Comparison of ENCODE assay signal across 23 cellular contexts in the genomic region with DNA sequence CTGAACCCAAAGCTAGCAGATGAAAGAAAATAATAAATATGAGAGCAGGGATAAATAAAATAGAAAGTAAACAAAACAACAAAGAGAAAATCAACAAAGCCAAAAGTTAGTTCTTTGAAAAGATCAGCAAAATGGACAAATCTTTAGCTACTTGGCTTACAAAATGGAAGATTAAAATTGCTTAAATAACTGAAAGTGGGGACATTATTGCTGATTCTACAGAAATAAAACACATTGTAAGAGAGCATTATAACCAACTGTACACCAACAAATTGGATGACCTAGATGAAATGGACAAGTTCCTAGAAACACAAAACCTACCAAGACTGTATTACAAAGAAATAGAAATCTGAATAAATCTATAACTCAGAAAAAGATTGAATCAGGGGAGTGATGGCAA.
DNase-seq lines count a peak whose midpoint lies in the region; ATAC-seq, FAIRE-seq and TF ChIP-seq lines count a peak whose summit lies in the region.
"Had no signal": no experiment of that assay in that cellular context is flagged by ENCODE, and none has a peak within 500 bp of the region (broad histone marks: within the 10 kb centered on the region; RNA-seq: fewer than 3 reads in every experiment).

No MANE protein-coding gene starts in this region.

- no peaks in the 10 kb centered on the region for H3K79me2 ChIP-seq in HepG2 (ENCODE audit: insufficient read depth, low read length)
- H3K79me2 ChIP-seq in K562 (ENCODE audit: control insufficient read depth, insufficient read depth, low read length): no peaks in the 10 kb centered on the region
- H3K79me2 ChIP-seq in neural progenitor cell (ENCODE audit: low read depth): no peaks in the 10 kb centered on the region

- H3K4me1 ChIP-seq in HepG2 (ENCODE audit: insufficient read depth, low read length) (no peaks in the 10 kb centered on the region), right lobe of liver (no peaks in the 10 kb centered on the region), K562 (replicated peaks in 1 of 2; ENCODE audit: control insufficient read depth in 2 of 2, insufficient read depth in 2 of 2, low read length in 2 of 2) (no peaks in the 10 kb centered on the region), neural progenitor cell (no peaks in the 10 kb centered on the region)
- H3K4me1 ChIP-seq: BE2C, BLaER1 had no signal

- H3K27ac Mint-ChIP-seq in neural progenitor cell: no peak overlapping the region
- H3K27ac Mint-ChIP-seq: CD14-positive monocyte; CD4-positive, alpha-beta memory T cell; CD4-positive, CD25-positive, alpha-beta regulatory T cell; CD8-positive, alpha-beta memory T cell had no signal

- BruUV-seq in HepG2 (replicated peaks; lab: Mats Ljungman, UMichigan) (no TSS peak), K562 (replicated peaks; lab: Mats Ljungman, UMichigan) (no TSS peak)

- H4K20me1 ChIP-seq in HepG2 (ENCODE audit: insufficient read depth, low read length) (no peaks in the 10 kb centered on the region), K562 (replicated peaks; ENCODE audit: control insufficient read depth, insufficient read depth, low read length) (no peaks in the 10 kb centered on the region), neural progenitor cell (ENCODE audit: low read depth) (no peaks in the 10 kb centered on the region)
- H4K20me1 ChIP-seq: BLaER1 had no signal

- DNase-seq in HepG2 (ENCODE audit: low spot score) (no peak), right lobe of liver (no peak), K562 (ENCODE audit: extremely low read depth in 1 of 4, low spot score in 3 of 4) (no peak), neural progenitor cell (ENCODE audit: low spot score) (no peak), DMS53 (lab: John Stamatoyannopoulos, UW) (no peak)
- DNase-seq: ACHN; BE2C; C1 segment of cervical spinal cord; CD4-positive, alpha-beta memory T cell; CD4-positive, CD25-positive, alpha-beta regulatory T cell; CD8-positive, alpha-beta memory T cell; COR-L47; DMS 273 treated with DMSO at 0.1 percent for 48 hours; DMS153; DMS79 treated with DMSO at 0.1 percent for 48 hours; GF-D8 had no signal

- H3K4me3 ChIP-seq in HepG2 (replicated peaks in 1 of 3; ENCODE audit: insufficient read depth in 1 of 3, low read depth in 2 of 3, low read length in 3 of 3) (no peak overlapping the region), right lobe of liver (no peak overlapping the region), K562 (no peak overlapping the region), neural progenitor cell (no peak overlapping the region)
- H3K4me3 ChIP-seq: BLaER1 had no signal

- no peaks in the 10 kb centered on the region for H3K4me1 Mint-ChIP-seq in neural progenitor cell
- H3K4me1 Mint-ChIP-seq: CD14-positive monocyte; CD4-positive, alpha-beta memory T cell; CD4-positive, CD25-positive, alpha-beta regulatory T cell; CD8-positive, alpha-beta memory T cell had no signal

- peaks cover 7% of the 10 kb centered on the region for H3K9me3 Mint-ChIP-seq in neural progenitor cell

- H3K36me3 Mint-ChIP-seq in neural progenitor cell: peaks cover 2% of the 10 kb centered on the region
- H3K36me3 Mint-ChIP-seq: CD14-positive monocyte; CD4-positive, alpha-beta memory T cell; CD4-positive, CD25-positive, alpha-beta regulatory T cell; CD8-positive, alpha-beta memory T cell had no signal

- no peak for FAIRE-seq in HepG2 (lab: Jason Lieb, UNC)
- no peak for FAIRE-seq in K562 (lab: Jason Lieb, UNC)
- FAIRE-seq: G401.6, GM12891, GM19239 had no signal

- TF ChIP-seq POLR2A in HepG2 (IDR thresholded peaks at IDR 0.05; ENCODE audit: insufficient read depth in 1 of 2, low read depth in 2 of 2, low read length in 2 of 2) (no peak), right lobe of liver (IDR thresholded peaks at IDR 0.05) (no peak), K562 (conservative IDR thresholded peaks at IDR 0.05) (no peak)

- TF ChIP-seq RAD21 in HepG2 (CRISPR knock-in tag; IDR thresholded peaks at IDR 0.05) (no peak), K562 (CRISPR knock-in tag; conservative IDR thresholded peaks at IDR 0.05 in 1 of 2, IDR thresholded peaks at IDR 0.05 in 1 of 2) (no peak)

- H3K4me2 ChIP-seq in HepG2 (ENCODE audit: low read depth, low read length) (no peak overlapping the region), K562 (ENCODE audit: insufficient read depth, low read length) (no peak overlapping the region), neural progenitor cell (no peak overlapping the region)
- H3K4me2 ChIP-seq: BLaER1 had no signal

- TF ChIP-seq CTCF in HepG2 (CRISPR knock-in tag; IDR thresholded peaks at IDR 0.05) (no peak), right lobe of liver (IDR thresholded peaks at IDR 0.05) (no peak), K562 (IDR thresholded peaks at IDR 0.05 in 2 of 3, conservative IDR thresholded peaks at IDR 0.05 in 1 of 3; ENCODE audit: insufficient read depth in 2 of 3, low read depth in 1 of 3, low read length in 3 of 3) (no peak), neural progenitor cell (IDR thresholded peaks at IDR 0.05) (no peak)

- no peaks in the 10 kb centered on the region for H3K36me3 ChIP-seq in HepG2 (replicated peaks in 1 of 2; ENCODE audit: control insufficient read depth in 1 of 2, insufficient read depth in 2 of 2, low read length in 2 of 2)
- H3K36me3 ChIP-seq in right lobe of liver: no peaks in the 10 kb centered on the region
- H3K36me3 ChIP-seq in K562 (ENCODE audit: control insufficient read depth, insufficient read depth, low read length): no peaks in the 10 kb centered on the region
- H3K36me3 ChIP-seq in neural progenitor cell: no peaks in the 10 kb centered on the region
- H3K36me3 ChIP-seq: BE2C, BLaER1 had no signal

- intact Hi-C loops in HepG2 (cut with micrococcal nuclease; ENCODE audit: unreplicated experiment) (no loop called here), right lobe of liver (cut with DNase I) (no loop called here), K562 (cut with micrococcal nuclease) (no loop called here)

- no peaks in the 10 kb centered on the region for H3K9me1 ChIP-seq in K562 (ENCODE audit: control insufficient read depth, insufficient read depth, low read length)

- no peak overlapping the region for H3K4me3 Mint-ChIP-seq in neural progenitor cell
- H3K4me3 Mint-ChIP-seq: CD14-positive monocyte; CD4-positive, alpha-beta memory T cell; CD4-positive, CD25-positive, alpha-beta regulatory T cell; CD8-positive, alpha-beta memory T cell had no signal

- TF ChIP-seq EP300 in HepG2 (IDR thresholded peaks at IDR 0.05; ENCODE audit: low read depth in 2 of 2, low read length in 2 of 2) (no peak), HepG2 (CRISPR knock-in tag; IDR thresholded peaks at IDR 0.05; ENCODE audit: borderline replicate concordance) (no peak), K562 (IDR thresholded peaks at IDR 0.05; ENCODE audit: low read length) (no peak)

- no peaks in the 10 kb centered on the region for H3F3A ChIP-seq in neural progenitor cell (ENCODE audit: low read depth)

- H3K9me3 ChIP-seq in HepG2 (ENCODE audit: low read length) (no peaks in the 10 kb centered on the region), right lobe of liver (no peaks in the 10 kb centered on the region), K562 (replicated peaks; ENCODE audit: control insufficient read depth, insufficient read depth, low read depth, low read length) (no peaks in the 10 kb centered on the region), neural progenitor cell (ENCODE audit: low read depth) (no peaks in the 10 kb centered on the region)
- H3K9me3 ChIP-seq: BE2C, BLaER1 had no signal

- in situ Hi-C loops in HepG2 (cut with HindIII; ENCODE audit: extremely low pct_ligation_motif_present, low pct_unique_long_range_greater_than_20kb) (no loop called here), K562 (cut with MboI) (no loop called here)

- ATAC-seq in HepG2 (no peak), right lobe of liver (no peak), K562 (no peak), HG02840 (IDR thresholded peaks at IDR 0.05; ENCODE audit: low FRiP score, unreplicated experiment) (no peak)

- H3K27ac ChIP-seq in HepG2 (ENCODE audit: extremely low read length, insufficient read depth, low read length) (no peak overlapping the region), right lobe of liver (no peak overlapping the region), K562 (ENCODE audit: extremely low read depth, low read depth, low read length) (no peak overlapping the region), neural progenitor cell (no peak overlapping the region)
- H3K27ac ChIP-seq: 22Rv1, BLaER1 had no signal

- peaks cover 3% of the 10 kb centered on the region for H3K27me3 Mint-ChIP-seq in neural progenitor cell (ENCODE audit: insufficient read depth, low read depth)
- H3K27me3 Mint-ChIP-seq: CD4-positive, alpha-beta memory T cell; CD4-positive, CD25-positive, alpha-beta regulatory T cell had no signal

- POLR2A ChIA-PET in HepG2 (lab: Yijun Ruan, JAX): no interaction called here
- POLR2A ChIA-PET in K562 (lab: Yijun Ruan, JAX): no interaction called here

- H3K9ac ChIP-seq in HepG2 (ENCODE audit: insufficient read depth, low read depth, low read length) (no peak overlapping the region), K562 (ENCODE audit: insufficient read depth in 1 of 2, low read depth in 2 of 2, low read length in 2 of 2) (no peak overlapping the region), neural progenitor cell (no peak overlapping the region)
- H3K9ac ChIP-seq: BLaER1 had no signal

- CTCF ChIA-PET in HepG2 (lab: Yijun Ruan, JAX; ENCODE audit: low intra/inter-chr PET ratio, low total read pairs): no interaction called here
- CTCF ChIA-PET in K562 (lab: Yijun Ruan, JAX; ENCODE audit: low intra/inter-chr PET ratio): no interaction called here

- H2AFZ ChIP-seq in HepG2 (ENCODE audit: low read length) (no peak overlapping the region), K562 (ENCODE audit: low read depth, low read length) (no peak overlapping the region), neural progenitor cell (replicated peaks) (peak overlapping the region; percentile 20)

- H3K27me3 ChIP-seq in HepG2 (ENCODE audit: control insufficient read depth in 1 of 2, insufficient read depth in 2 of 2, low read length in 2 of 2) (no peaks in the 10 kb centered on the region), right lobe of liver (no peaks in the 10 kb centered on the region), K562 (ENCODE audit: control insufficient read depth in 2 of 2, insufficient read depth in 2 of 2, low read length in 2 of 2) (no peaks in the 10 kb centered on the region), neural progenitor cell (no peaks in the 10 kb centered on the region)
- H3K27me3 ChIP-seq: BE2C, BLaER1 had no signal

TF ChIP-seq in HepG2, 621 proteins besides CTCF, POLR2A, EP300 and RAD21 (continues in another document):
- peak; percentile 66 for TF ChIP-seq MAFF (IDR thresholded peaks at IDR 0.05; ENCODE audit: low read depth, low read length)
- TF ChIP-seq MED8 (CRISPR knock-in tag; IDR thresholded peaks at IDR 0.05; ENCODE audit: insufficient replicate concordance): no peak
- TF ChIP-seq MAFK (conservative IDR thresholded peaks at IDR 0.05 in 1 of 2, IDR thresholded peaks at IDR 0.05 in 1 of 2; ENCODE audit: low read length in 2 of 2): peak; percentile 43 to 65; a peak in 3 of 4 replicates

TF ChIP-seq in K562, 482 proteins besides CTCF, POLR2A, EP300 and RAD21 (continues in another document):
- TF ChIP-seq EHMT2 (IDR thresholded peaks at IDR 0.05): no peak
